ENCODE assay signal across 11 cellular contexts in the genomic region with DNA sequence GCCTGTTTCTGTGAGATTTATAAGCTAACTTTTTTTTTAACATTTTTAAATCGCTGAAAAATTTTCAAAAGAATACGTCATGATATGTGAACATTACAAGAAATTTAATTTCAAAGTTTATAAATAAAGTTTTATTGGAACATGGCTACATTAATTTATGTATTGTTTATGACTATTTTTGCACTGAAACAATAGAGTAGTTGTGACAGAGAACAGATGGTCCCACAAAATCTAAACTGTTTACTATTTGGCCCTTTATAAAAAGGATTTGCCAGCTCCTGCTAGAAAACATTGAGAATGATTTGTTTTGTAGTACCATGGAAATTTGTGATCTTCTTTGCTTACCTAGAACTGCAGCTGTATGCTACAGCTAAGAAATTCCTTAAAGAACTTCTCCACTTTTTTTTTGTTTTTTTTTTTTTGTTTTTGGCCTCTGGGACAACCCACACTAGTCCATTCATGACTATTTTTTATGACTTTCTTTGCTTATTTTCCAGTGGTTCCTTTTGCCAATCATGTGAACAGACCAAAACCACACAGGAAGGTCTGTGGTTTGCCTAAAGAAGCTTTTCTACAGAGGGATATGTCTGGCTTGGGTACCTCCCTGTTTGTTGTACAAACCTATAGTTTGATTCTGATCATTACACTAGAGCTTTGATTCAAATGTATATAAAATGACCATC. TPM values are rescaled to one million over a fixed set of nuclear protein-coding genes. Genes with fewer than 3 reads are reported as not detected.
DNase-seq lines count a peak whose midpoint lies in the region; ATAC-seq and TF ChIP-seq lines count a peak whose summit lies in the region.
"Had no signal": no experiment of that assay in that cellular context is flagged by ENCODE, and none has a peak within 500 bp of the region (broad histone marks: within the 10 kb centered on the region; RNA-seq: fewer than 3 reads in every experiment).

No MANE protein-coding gene starts in this region.

- peak; percentile 13 for ATAC-seq in GM18870 (IDR thresholded peaks at IDR 0.05; ENCODE audit: unreplicated experiment)
- ATAC-seq in esophagus mucosa, result no peak

- peak overlapping the region; percentile 85 for H3K27ac Mint-ChIP-seq in chondrocyte (ENCODE audit: unreplicated experiment)

- in situ Hi-C loops in ACHN (cut with HindIII; ENCODE audit: low pct_ligation_motif_present, low pct_unique_long_range_greater_than_20kb, low sequenced_read_pairs), result no loop called here

- DNase-seq in ACHN (peak; percentile 34), OCI-M1 (lab: John Stamatoyannopoulos, UW) (peak; percentile 59), chondrocyte (ENCODE audit: low spot score) (no peak), NCI-H1436 (lab: John Stamatoyannopoulos, UW) (no peak), NCI-H1417 (lab: John Stamatoyannopoulos, UW) (no peak), DMS153 treated with DMSO at 0.1 percent for 48 hours (lab: John Stamatoyannopoulos, UW; ENCODE audit: unreplicated experiment) (no peak)
- DNase-seq: activated CD4-positive, CD25-positive, alpha-beta regulatory T cell; naive B cell; NCI-H1092 had no signal

- peaks cover 2% of the 10 kb centered on the region for H3K9me3 Mint-ChIP-seq in chondrocyte (ENCODE audit: low read depth)
- H3K9me3 Mint-ChIP-seq: naive B cell had no signal

- H3K27me3 Mint-ChIP-seq in chondrocyte (ENCODE audit: low read depth), result no peaks in the 10 kb centered on the region

- H3K4me3 Mint-ChIP-seq in chondrocyte (ENCODE audit: unreplicated experiment), result no peak overlapping the region

- no peak for TF ChIP-seq CTCF in chondrocyte (IDR thresholded peaks at IDR 0.05)

- peaks cover 75% of the 10 kb centered on the region for H3K4me1 Mint-ChIP-seq in chondrocyte (ENCODE audit: low read depth)

- H3K36me3 Mint-ChIP-seq in chondrocyte (ENCODE audit: low read depth), result no peaks in the 10 kb centered on the region
- H3K36me3 Mint-ChIP-seq: naive B cell had no signal

RNA-seq across cellular contexts. Expression of gene ST7, which starts 55.7 kb away (rescaled TPM):
- total RNA-seq in chondrocyte, result 64.8 to 76.4 TPM (median 69.7 TPM) in 3 replicates
- 8.2 TPM for total RNA-seq in esophagus mucosa

Comparison
In these comparisons a context has a peak if more than half of its experiments do, and no peak if none do; other contexts are left out.
1. DNase-seq: peak in ACHN (single experiment) and OCI-M1 (single experiment); none in chondrocyte (single experiment), NCI-H1436 (single experiment), NCI-H1417 (0 of 3) and DMS153 treated with DMSO at 0.1 percent for 48 hours (single experiment).